ENCODE assay signal across 8 cellular contexts in the genomic region with DNA sequence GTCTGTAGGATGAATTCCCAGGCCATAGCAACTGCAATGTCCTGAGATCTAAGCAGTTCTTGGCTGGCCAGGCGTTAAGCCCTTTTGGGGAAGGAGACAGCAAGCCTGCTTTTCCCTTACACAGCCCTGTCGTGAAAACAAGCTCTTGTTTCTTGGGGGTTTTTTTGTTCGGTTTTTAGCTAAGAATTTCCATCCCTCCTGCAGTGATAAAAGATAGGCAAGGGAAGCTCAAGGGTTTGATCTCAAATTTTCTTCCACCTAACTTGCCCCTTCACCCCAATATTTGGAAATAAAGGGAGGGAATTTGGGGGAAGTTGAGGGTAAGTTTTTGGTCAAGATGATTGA. TPM values are rescaled to one million over a fixed set of nuclear protein-coding genes. Genes with fewer than 3 reads are reported as not detected.
DNase-seq lines count a peak whose midpoint lies in the region; ATAC-seq and TF ChIP-seq lines count a peak whose summit lies in the region.

No MANE protein-coding gene starts in this region.

- H3K4me2 ChIP-seq in osteoblast (ENCODE audit: insufficient read depth, low read length) = peak overlapping the region; percentile 96

- DNase-seq in Calu3 (no peak), OCI-M1 (lab: John Stamatoyannopoulos, UW) (peak; percentile 34), epithelial cell of proximal tubule (ENCODE audit: low read depth) (no peak), osteoblast (ENCODE audit: insufficient read length, low spot score, missing footprints) (no peak), GM10266 (ENCODE audit: extremely low spot score) (no peak), NCI-H510A treated with DMSO at 0.1 percent for 48 hours (lab: John Stamatoyannopoulos, UW) (no peak)

- peaks cover 42% of the 10 kb centered on the region for H3K4me1 Mint-ChIP-seq in Calu3 (ENCODE audit: low read depth, unreplicated experiment)

- no peak overlapping the region for H3K27ac ChIP-seq in osteoblast (ENCODE audit: low read depth, low read length)

- H3K4me1 ChIP-seq in osteoblast (ENCODE audit: insufficient read depth, low read length) = peaks cover 7% of the 10 kb centered on the region

- peak overlapping the region; percentile 91 for H2AFZ ChIP-seq in osteoblast (ENCODE audit: low read length)

- intact Hi-C loops in Calu3 (cut with micrococcal nuclease; ENCODE audit: unreplicated experiment) = loop anchor here (5.0 kb wide), 1 partner anchor 184 kb away; no protein-coding TSS in a partner anchor

- no peaks in the 10 kb centered on the region for H3K9me3 ChIP-seq in osteoblast (ENCODE audit: low read depth, low read length)

- no peak for ATAC-seq in HG03045 (IDR thresholded peaks at IDR 0.05; ENCODE audit: unreplicated experiment)
- no peak for ATAC-seq in GM21447 (IDR thresholded peaks at IDR 0.05; ENCODE audit: unreplicated experiment)

- no peaks in the 10 kb centered on the region for H3K27me3 Mint-ChIP-seq in Calu3 (ENCODE audit: unreplicated experiment)

- peak overlapping the region; percentile 98 for H3K4me3 Mint-ChIP-seq in Calu3 (ENCODE audit: low read depth, unreplicated experiment)

- H4K20me1 ChIP-seq in osteoblast (ENCODE audit: insufficient read depth, low read length) = no peaks in the 10 kb centered on the region

- H3K4me3 ChIP-seq in epithelial cell of proximal tubule (ENCODE audit: low read depth, low read length) (peak overlapping the region; percentile 86), osteoblast (ENCODE audit: insufficient read depth, low read length) (peak overlapping the region; percentile 79)

- peak overlapping the region; percentile 96 for H3K27ac Mint-ChIP-seq in Calu3 (ENCODE audit: unreplicated experiment)

- BruUV-seq in Calu3 (replicated peaks; lab: Mats Ljungman, UMichigan) = no TSS peak

- H3K9me3 Mint-ChIP-seq in Calu3 (ENCODE audit: low read depth, unreplicated experiment) = no peaks in the 10 kb centered on the region

- TF ChIP-seq CTCF in Calu3 (IDR thresholded peaks at IDR 0.05; ENCODE audit: unreplicated experiment) = no peak
- TF ChIP-seq CTCF in epithelial cell of proximal tubule (conservative IDR thresholded peaks at IDR 0.05; ENCODE audit: low read depth, low read length) = no peak
- no peak for TF ChIP-seq CTCF in osteoblast (IDR thresholded peaks at IDR 0.05; ENCODE audit: extremely low read depth, low read depth, low read length)
- TF ChIP-seq CTCF in GM10266 (IDR thresholded peaks at IDR 0.05; ENCODE audit: control insufficient read depth, insufficient read depth, low read depth, missing control alignments) = no peak

- peaks cover 33% of the 10 kb centered on the region for H3K27me3 ChIP-seq in osteoblast (ENCODE audit: insufficient read depth, low read length)

- no peaks in the 10 kb centered on the region for H3K79me2 ChIP-seq in osteoblast (ENCODE audit: insufficient read depth, low read length)

- peaks cover 64% of the 10 kb centered on the region for H3K36me3 Mint-ChIP-seq in Calu3 (ENCODE audit: insufficient read depth, unreplicated experiment)

- CTCF ChIA-PET in Calu3 (lab: Charles Lee) = interaction anchor here (1.3 to 1.7 kb wide), 2 partner anchors 99 to 107 kb away, joined by 3 read pairs; no protein-coding TSS in a partner anchor

- no peaks in the 10 kb centered on the region for H3K36me3 ChIP-seq in osteoblast (ENCODE audit: insufficient read depth, low read length)

RNA-seq across cellular contexts. Expression of a gene that starts 1.5 kb away (rescaled TPM):
- total RNA-seq in Calu3 (2022) = 255 and 282 TPM in 2 replicates
- total RNA-seq in epithelial cell of proximal tubule = 48.1 and 61.3 TPM in 2 replicates
- 1.4 and 2.1 TPM in 2 replicates for total RNA-seq in osteoblast

Comparison
In these comparisons a context has a peak if more than half of its experiments do, and no peak if none do; other contexts are left out.
1. RNA of a gene that starts 1.5 kb away (total RNA-seq): 255 to 282 TPM in Calu3 and 48.1 to 61.3 TPM in epithelial cell of proximal tubule; 1.4 to 2.1 TPM in osteoblast; every median in the first group is over 10 times any median in the second.